18 cellular contexts compared by ENCODE assay signal in genomic region chr14:94052662-94053061, GRCh38. TPM values are rescaled to one million over a fixed set of nuclear protein-coding genes. Genes with fewer than 3 reads are reported as not detected.
DNase-seq lines count a peak whose midpoint lies in the region; ATAC-seq and TF ChIP-seq lines count a peak whose summit lies in the region.
"Had no signal": no experiment of that assay in that cellular context is flagged by ENCODE, and none has a peak within 500 bp of the region (broad histone marks: within the 10 kb centered on the region; RNA-seq: fewer than 3 reads in every experiment).

No MANE protein-coding gene starts in this region.

- WGBS in psoas muscle, 3 donors, result 66 to 90% (median 74%) methylated on average over 4 of the region's 4 CpGs

- no peak overlapping the region for H3K4me3 ChIP-seq in psoas muscle
- H3K4me3 ChIP-seq: colonic mucosa, Peyer's patch, uterus had no signal

- no peaks in the 10 kb centered on the region for H3K9me3 ChIP-seq in psoas muscle
- H3K9me3 ChIP-seq: colonic mucosa, Peyer's patch, SK-N-SH, uterus had no signal

- H3K4me3 Mint-ChIP-seq in activated T-cell treated with anti-CD3 and anti-CD28 coated beads, Interleukin-2, amount 50 U/mL, for 24 hours, result no peak overlapping the region
- H3K4me3 Mint-ChIP-seq in IgD-negative memory B cell, result no peak overlapping the region
- no peak overlapping the region for H3K4me3 Mint-ChIP-seq in activated naive CD8-positive, alpha-beta T cell treated with anti-CD3 and anti-CD28 coated beads for 36 hours

- peak overlapping the region; percentile 77 for H3K27ac Mint-ChIP-seq in activated T-cell treated with anti-CD3 and anti-CD28 coated beads, Interleukin-2, amount 50 U/mL, for 24 hours
- peak overlapping the region in 2 of 3 donors; percentile 47 to 76 for H3K27ac Mint-ChIP-seq in IgD-negative memory B cell
- peak overlapping the region; percentile 62 for H3K27ac Mint-ChIP-seq in activated naive CD8-positive, alpha-beta T cell treated with anti-CD3 and anti-CD28 coated beads for 36 hours

- H3K4me1 ChIP-seq in psoas muscle, result peaks cover 35% of the 10 kb centered on the region
- H3K4me1 ChIP-seq: colonic mucosa, uterus had no signal

- DNase-seq in activated T-cell treated with anti-CD3 and anti-CD28 coated beads, Interleukin-2, amount 50 U/mL, for 24 hours, result no peak
- no peak for DNase-seq in activated T-cell treated with anti-CD3 and anti-CD28 coated beads, Interleukin-2, amount 50 U/mL, for 1 hour
- DNase-seq in activated naive CD8-positive, alpha-beta T cell treated with anti-CD3 and anti-CD28 coated beads for 36 hours, result no peak
- DNase-seq in psoas muscle (no peak), amygdala (lab: John Stamatoyannopoulos, UW) (no peak), KG1 (lab: John Stamatoyannopoulos, UW) (no peak), NCI-H1092 treated with DMSO at 0.1 percent for 48 hours (lab: John Stamatoyannopoulos, UW) (no peak)
- DNase-seq: colonic mucosa, COR-L47, foreskin melanocyte, IMR-90, left ventricle myocardium superior, NCI-H1105, Peyer's patch, SK-N-SH, uterus had no signal

- peak overlapping the region; percentile 51 for H3K27ac ChIP-seq in psoas muscle
- H3K27ac ChIP-seq: colonic mucosa, Peyer's patch, uterus had no signal

- no peak for TF ChIP-seq CTCF in psoas muscle (IDR thresholded peaks at IDR 0.05)

- peak; percentile 48 to 60 (median 54) for ATAC-seq in psoas muscle

- peaks cover 14 to 96% of the 10 kb centered on the region in 2 donors for H3K36me3 ChIP-seq in psoas muscle (ENCODE audit: insufficient read depth in 1 of 2, low read depth in 1 of 2)
- H3K36me3 ChIP-seq: uterus had no signal

- H3K27me3 ChIP-seq in psoas muscle (ENCODE audit: insufficient read depth in 3 of 3, low read length in 2 of 3), result no peaks in the 10 kb centered on the region
- H3K27me3 ChIP-seq: colonic mucosa, Peyer's patch, uterus had no signal

- H3K27me3 Mint-ChIP-seq in activated T-cell treated with anti-CD3 and anti-CD28 coated beads, Interleukin-2, amount 50 U/mL, for 24 hours, result no peaks in the 10 kb centered on the region
- H3K27me3 Mint-ChIP-seq in IgD-negative memory B cell, result no peaks in the 10 kb centered on the region
- H3K27me3 Mint-ChIP-seq in activated naive CD8-positive, alpha-beta T cell treated with anti-CD3 and anti-CD28 coated beads for 36 hours, result no peaks in the 10 kb centered on the region

- intact Hi-C loops in psoas muscle (cut with DNase I), result no loop called here

- H3K36me3 Mint-ChIP-seq in activated T-cell treated with anti-CD3 and anti-CD28 coated beads, Interleukin-2, amount 50 U/mL, for 24 hours (ENCODE audit: low read depth), result peaks cover 95% of the 10 kb centered on the region
- peaks cover 14% of the 10 kb centered on the region for H3K36me3 Mint-ChIP-seq in IgD-negative memory B cell
- H3K36me3 Mint-ChIP-seq in activated naive CD8-positive, alpha-beta T cell treated with anti-CD3 and anti-CD28 coated beads for 36 hours, result peaks cover 52% of the 10 kb centered on the region

- no peaks in the 10 kb centered on the region for H3K9me3 Mint-ChIP-seq in activated T-cell treated with anti-CD3 and anti-CD28 coated beads, Interleukin-2, amount 50 U/mL, for 24 hours
- no peaks in the 10 kb centered on the region for H3K9me3 Mint-ChIP-seq in IgD-negative memory B cell
- no peaks in the 10 kb centered on the region for H3K9me3 Mint-ChIP-seq in activated naive CD8-positive, alpha-beta T cell treated with anti-CD3 and anti-CD28 coated beads for 36 hours

- peaks cover 35% of the 10 kb centered on the region for H3K4me1 Mint-ChIP-seq in activated T-cell treated with anti-CD3 and anti-CD28 coated beads, Interleukin-2, amount 50 U/mL, for 24 hours (ENCODE audit: low read depth)
- peaks cover 7 to 11% (median 7%) of the 10 kb centered on the region in 3 donors for H3K4me1 Mint-ChIP-seq in IgD-negative memory B cell
- H3K4me1 Mint-ChIP-seq in activated naive CD8-positive, alpha-beta T cell treated with anti-CD3 and anti-CD28 coated beads for 36 hours, result peaks cover 21% of the 10 kb centered on the region

RNA-seq across cellular contexts. Expression of gene OTUB2, which starts 26.5 kb away (rescaled TPM):
- polyA plus RNA-seq in IgD-negative memory B cell (0.19 TPM), psoas muscle (under 1 TPM; 0.04 to 0.96 (median 0.09) TPM)
- total RNA-seq in activated naive CD8-positive, alpha-beta T cell treated with anti-CD3 and anti-CD28 coated beads for 36 hours, result under 1 TPM; 0.31 to 0.48 TPM
- under 1 TPM; 0.06 to 0.15 (median 0.10) TPM for total RNA-seq in psoas muscle

RNA-seq across cellular contexts. Expression of gene DDX24, which starts 28.3 kb away (rescaled TPM):
- polyA plus RNA-seq in IgD-negative memory B cell, result 207 TPM
- total RNA-seq in activated naive CD8-positive, alpha-beta T cell treated with anti-CD3 and anti-CD28 coated beads for 36 hours, result 100 to 1,000 TPM; 320 to 332 TPM
- total RNA-seq in psoas muscle, result 100 to 1,000 TPM; 145 to 190 (median 171) TPM
- polyA plus RNA-seq in psoas muscle, result 100 to 1,000 TPM in 1 of 3 donors, 10 to 100 TPM in 2; 66.5 to 124 (median 79.7) TPM

RNA-seq across cellular contexts. Expression of gene IFI27L1, which starts 28.4 kb away (rescaled TPM):
- polyA plus RNA-seq in IgD-negative memory B cell (9.1 TPM), psoas muscle (10 to 100 TPM; 10.4 to 15.0 (median 10.6) TPM)
- total RNA-seq in activated naive CD8-positive, alpha-beta T cell treated with anti-CD3 and anti-CD28 coated beads for 36 hours, result 10 to 100 TPM; 15.9 to 18.2 TPM
- total RNA-seq in psoas muscle, result 10 to 100 TPM in 1 of 4 donors, 1 to 10 TPM in 3; 6.5 to 14.4 (median 7.8) TPM

RNA-seq across cellular contexts. Expression of gene CCDC197, which starts 55.6 kb away (rescaled TPM):
- polyA plus RNA-seq in IgD-negative memory B cell (not detected), psoas muscle (under 1 TPM; 0.04 to 0.69 (median 0.61) TPM)
- not detected for total RNA-seq in activated naive CD8-positive, alpha-beta T cell treated with anti-CD3 and anti-CD28 coated beads for 36 hours
- 1 to 10 TPM in 3 of 4 donors, under 1 TPM in 1; 0.71 to 3.9 (median 2.2) TPM for total RNA-seq in psoas muscle
- total RNA-seq: colonic mucosa, IMR-90, Peyer's patch, uterus had no signal
- polyA plus RNA-seq: AG04450, IMR-90, SK-N-SH had no signal

RNA-seq across cellular contexts. Expression of gene IFI27, which starts 57.9 kb away (rescaled TPM):
- polyA plus RNA-seq in IgD-negative memory B cell, result not detected
- 1 to 10 TPM; 1.6 to 2.4 TPM for total RNA-seq in activated naive CD8-positive, alpha-beta T cell treated with anti-CD3 and anti-CD28 coated beads for 36 hours
- total RNA-seq in psoas muscle, result 100 to 1,000 TPM in 1 of 4 donors, 10 to 100 TPM in 3; 52.8 to 119 (median 82.2) TPM
- 100 to 1,000 TPM in 2 of 3 donors, 10 to 100 TPM in 1; 93.5 to 229 (median 208) TPM for polyA plus RNA-seq in psoas muscle
